Comparison of ENCODE assay signal across 18 cellular contexts in the genomic region with DNA sequence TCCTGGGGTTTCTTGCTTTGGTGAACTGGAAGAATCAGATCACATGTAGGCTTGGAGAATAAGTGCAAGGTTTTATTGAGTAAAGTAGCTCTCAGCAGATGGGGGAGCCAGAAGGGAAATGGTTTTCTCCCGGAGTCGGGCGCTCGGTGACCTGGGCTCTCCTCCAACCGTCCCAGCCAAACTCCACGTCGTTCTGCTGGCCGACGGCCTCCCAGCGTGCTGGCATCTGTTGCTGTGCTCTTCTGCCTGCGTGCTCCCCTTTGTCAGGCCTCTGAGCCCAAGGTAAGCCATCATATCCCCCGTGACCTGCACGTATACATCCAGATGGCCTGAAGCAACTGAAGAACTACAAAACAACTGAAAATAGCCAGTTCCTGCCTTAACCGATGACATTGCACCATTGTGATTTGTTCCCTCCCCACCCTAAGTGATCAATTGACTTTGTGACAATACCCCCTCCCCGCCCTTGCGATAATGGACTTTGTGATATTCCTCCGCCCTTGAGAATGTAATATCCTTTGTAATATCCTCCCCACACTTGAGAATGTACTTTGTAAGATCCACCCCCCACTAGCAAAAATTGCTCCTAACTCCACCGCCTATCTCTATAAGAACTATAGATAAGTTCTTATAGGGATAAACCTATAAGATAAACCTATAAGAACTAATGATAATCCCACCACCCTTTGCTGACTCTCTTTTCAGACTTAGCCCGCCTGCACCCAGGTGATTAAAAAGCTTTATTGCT.
"Had no signal": no experiment of that assay in that cellular context is flagged by ENCODE, and none has a peak within 500 bp of the region (broad histone marks: within the 10 kb centered on the region; RNA-seq: fewer than 3 reads in every experiment).

No MANE protein-coding gene starts in this region.

- H3K4me1 ChIP-seq: adrenal gland, prostate gland, right atrium auricular region, tibial nerve had no signal

- H3K4me1 Mint-ChIP-seq: neural crest cell had no signal

- H3K27me3 ChIP-seq: adrenal gland, right atrium auricular region, tibial nerve had no signal

- H3K27me3 Mint-ChIP-seq: activated CD4-positive, alpha-beta T cell treated with anti-CD3 and anti-CD28 coated beads for 36 hours; naive B cell had no signal

- DNase-seq: activated CD4-positive, alpha-beta T cell treated with anti-CD3 and anti-CD28 coated beads for 36 hours; activated CD4-positive, alpha-beta T cell treated with anti-CD3 and anti-CD28 coated beads, Interleukin-2, amount 50 U/mL, for 48 hours; activated gamma-delta T cell; adrenal gland; dermis blood vessel endothelial cell; effector memory CD4-positive, alpha-beta T cell; left cardiac atrium; mucosa of descending colon; naive B cell; stimulated activated CD4-positive, alpha-beta T cell treated with anti-CD3 and anti-CD28 coated beads, Interleukin-2, amount 100 ng/mL, for 24 hours; stimulated activated naive CD8-positive, alpha-beta T cell treated with anti-CD3 and anti-CD28 coated beads, Interleukin-15, Interleukin-2, amounts not matched to agents 100 U/mL and 50 U/mL, for 24 hours had no signal

- H3K27ac Mint-ChIP-seq: activated CD4-positive, alpha-beta T cell treated with anti-CD3 and anti-CD28 coated beads for 36 hours; activated naive CD4-positive, alpha-beta T cell treated with anti-CD3 and anti-CD28 coated beads, Interleukin-2, amount 50 U/mL, for 72 hours; T-helper 1 cell treated with Interleukin-12 subunit alpha and Interleukin-12 subunit beta and Interleukin-4 antibody, amounts not matched to agents 30 μg/mL and 1 μg/mL, for 36 hours; WTC11 had no signal

- ATAC-seq: activated CD4-positive, alpha-beta T cell treated with anti-CD3 and anti-CD28 coated beads for 36 hours; activated naive CD4-positive, alpha-beta T cell treated with anti-CD3 and anti-CD28 coated beads, Interleukin-2, amount 50 U/mL, for 72 hours; left cardiac atrium; mucosa of descending colon; stimulated activated naive CD8-positive, alpha-beta T cell treated with anti-CD3 and anti-CD28 coated beads, Interleukin-15, Interleukin-2, amounts not matched to agents 100 U/mL and 50 U/mL, for 24 hours had no signal

- H3K4me3 ChIP-seq: adrenal gland, mucosa of descending colon, prostate gland, right atrium auricular region, tibial nerve had no signal

- H3K36me3 ChIP-seq: adrenal gland, prostate gland, right atrium auricular region had no signal

- H3K4me3 Mint-ChIP-seq: activated CD4-positive, alpha-beta T cell treated with anti-CD3 and anti-CD28 coated beads for 36 hours; neural crest cell; T-helper 1 cell treated with Interleukin-12 subunit alpha and Interleukin-12 subunit beta and Interleukin-4 antibody, amounts not matched to agents 30 μg/mL and 1 μg/mL, for 36 hours; WTC11 had no signal

- H3K27ac ChIP-seq: adrenal gland, prostate gland, right atrium auricular region, tibial nerve had no signal
